Comparison of ENCODE assay signal across 8 cellular contexts in genomic region chr6:30260036-30260504, GRCh38. TPM values are rescaled to one million over a fixed set of nuclear protein-coding genes. Genes with fewer than 3 reads are reported as not detected.
DNase-seq lines count a peak whose midpoint lies in the region; ATAC-seq and TF ChIP-seq lines count a peak whose summit lies in the region.

No MANE protein-coding gene starts in this region.

- no peak for TF ChIP-seq EP300 in sigmoid colon (IDR thresholded peaks at IDR 0.05)

- H3K4me3 ChIP-seq in GM12864 (ENCODE audit: low read depth, low read length), result peak overlapping the region; percentile 89
- peak overlapping the region; percentile 48 to 99 (median 89) for H3K4me3 ChIP-seq in heart right ventricle
- peak overlapping the region; percentile 72 to 95 (median 81) for H3K4me3 ChIP-seq in sigmoid colon

- peaks cover 0 to 17% (median 7%) of the 10 kb centered on the region in 9 donors for H3K4me1 ChIP-seq in heart right ventricle
- peaks cover 0 to 9% (median 4%) of the 10 kb centered on the region in 4 donors for H3K4me1 ChIP-seq in sigmoid colon

- H3K27ac ChIP-seq in heart right ventricle (peak overlapping the region in 6 of 10 donors; percentile 71 to 91 (median 78)), sigmoid colon (peak overlapping the region; percentile 85 to 92 (median 88))

- DNase-seq in GM12864 (ENCODE audit: low read depth), result no peak
- peak; percentile 26 to 41 for DNase-seq in activated T-cell treated with anti-CD3 and anti-CD28 coated beads, Interleukin-2, amount 50 U/mL, for 72 hours
- DNase-seq in heart right ventricle, result peak in 1 of 2 donors; percentile 13
- DNase-seq in sigmoid colon, result no peak
- no peak for DNase-seq in NCI-H774 (lab: John Stamatoyannopoulos, UW)
- no peak for DNase-seq in A172 (ENCODE audit: low spot score)
- no peak for DNase-seq in posterior vena cava (ENCODE audit: low spot score)

- intact Hi-C loops in heart right ventricle (cut with DNase I) (loop anchor here in 1 of 10 donors (5.0 kb wide), 1 partner anchor 67 kb away; the partner anchor contains the start of gene TRIM39), sigmoid colon (cut with DNase I) (loop anchor here (5.0 kb wide), 1 partner anchor 67 kb away; the partner anchor contains the start of gene TRIM39), posterior vena cava (cut with DNase I) (no loop called here)

- H3K4me3 Mint-ChIP-seq in activated T-cell treated with anti-CD3 and anti-CD28 coated beads, Interleukin-2, amount 50 U/mL, for 72 hours, result peak overlapping the region; percentile 89 to 93

- H3K36me3 ChIP-seq in heart right ventricle (peaks cover 0 to 5% (median 0%) of the 10 kb centered on the region in 9 donors), sigmoid colon (no peaks in the 10 kb centered on the region)

- no peak overlapping the region for H3K27ac Mint-ChIP-seq in activated T-cell treated with anti-CD3 and anti-CD28 coated beads, Interleukin-2, amount 50 U/mL, for 72 hours

- TF ChIP-seq CTCF in GM12864 (IDR thresholded peaks at IDR 0.05; ENCODE audit: low read depth, low read length, missing control alignments), result no peak
- peak in 1 of 9 donors; percentile 1 for TF ChIP-seq CTCF in heart right ventricle (IDR thresholded peaks at IDR 0.05)
- TF ChIP-seq CTCF in sigmoid colon (IDR thresholded peaks at IDR 0.05), result no peak

- no peak for TF ChIP-seq POLR2A in sigmoid colon (IDR thresholded peaks at IDR 0.05)

- 9 to 10% methylated on average over 39 to 40 of the region's 40 CpGs for WGBS in heart right ventricle, 2 donors
- WGBS in sigmoid colon, 2 donors, result 12 to 15% methylated on average over 40 of the region's 40 CpGs

- ATAC-seq in HG03460 (IDR thresholded peaks at IDR 0.05; ENCODE audit: unreplicated experiment), result peak; percentile 10
- ATAC-seq in activated T-cell treated with anti-CD3 and anti-CD28 coated beads, Interleukin-2, amount 50 U/mL, for 72 hours (replicated peaks in 1 of 2), result peak; percentile 7 to 12
- peak in 7 of 8 donors; percentile 5 to 31 (median 20) for ATAC-seq in heart right ventricle

- peaks cover 22% of the 10 kb centered on the region for H3K4me1 Mint-ChIP-seq in activated T-cell treated with anti-CD3 and anti-CD28 coated beads, Interleukin-2, amount 50 U/mL, for 72 hours (ENCODE audit: low read depth)

- H3K27me3 ChIP-seq in heart right ventricle, result peaks cover 0 to 20% (median 0%) of the 10 kb centered on the region in 7 donors
- no peaks in the 10 kb centered on the region for H3K27me3 ChIP-seq in sigmoid colon

- no peaks in the 10 kb centered on the region for H3K9me3 Mint-ChIP-seq in activated T-cell treated with anti-CD3 and anti-CD28 coated beads, Interleukin-2, amount 50 U/mL, for 72 hours

- H3K36me3 Mint-ChIP-seq in activated T-cell treated with anti-CD3 and anti-CD28 coated beads, Interleukin-2, amount 50 U/mL, for 72 hours (ENCODE audit: insufficient read depth in 2 of 2), result no peaks in the 10 kb centered on the region

- H3K9me3 ChIP-seq in heart right ventricle (no peaks in the 10 kb centered on the region), sigmoid colon (no peaks in the 10 kb centered on the region)

- H3K27me3 Mint-ChIP-seq in activated T-cell treated with anti-CD3 and anti-CD28 coated beads, Interleukin-2, amount 50 U/mL, for 72 hours (ENCODE audit: low read depth), result peaks cover 5% of the 10 kb centered on the region

RNA-seq across cellular contexts. Expression of gene TRIM26, which starts 46.9 kb away (rescaled TPM):
- 10 to 100 TPM; 89.0 to 92.7 TPM for total RNA-seq in activated T-cell treated with anti-CD3 and anti-CD28 coated beads, Interleukin-2, amount 50 U/mL, for 72 hours
- total RNA-seq in heart right ventricle (10 to 100 TPM; 15.5 to 29.0 (median 23.2) TPM), sigmoid colon (10 to 100 TPM; 34.2 to 42.7 (median 41.4) TPM), posterior vena cava (10 to 100 TPM; 36.0 to 37.0 TPM)
- polyA plus RNA-seq in heart right ventricle (10 to 100 TPM; 12.0 to 18.0 TPM), sigmoid colon (10 to 100 TPM; 35.4 to 60.4 (median 39.3) TPM)
- total RNA-seq in A172 (2014; rRNA removed; shearing (Covaris generic)), result 27.8 and 37.0 TPM in 2 replicates

Comparison
In these comparisons a context has a peak if more than half of its experiments do, and no peak if none do; other contexts are left out.
1. DNase-seq: peak in activated T-cell treated with anti-CD3 and anti-CD28 coated beads, Interleukin-2, amount 50 U/mL, for 72 hours (2 of 2); none in GM12864 (single experiment), sigmoid colon (single experiment), NCI-H774 (single experiment), A172 (single experiment) and posterior vena cava (single experiment).
2. Peak in every context shown above with its lines, with median percentiles within 50 percentile points of each other: H3K4me3 ChIP-seq and ATAC-seq.